ENCODE assay signal across 8 cellular contexts in genomic region chr3:47802734-47803477, GRCh38.
DNase-seq lines count a peak whose midpoint lies in the region; ATAC-seq and TF ChIP-seq lines count a peak whose summit lies in the region.

TSS of gene DHX30 (plus strand) at chr3:47803138. CDS start at chr3:47810684, 7,546 bp downstream.

- CTCF ChIA-PET in AG04449 (lab: Yijun Ruan, JAX) = interaction anchor here (0.6 to 4.4 kb wide), 4 partner anchors 17 to 282 kb away, joined by 3 to 24 read pairs (median 8); no protein-coding TSS in a partner anchor

- no peak for DNase-seq in AG04449 (ENCODE audit: low read depth, low spot score)
- DNase-seq in NCI-H345 (lab: John Stamatoyannopoulos, UW) = peak; percentile 69
- DNase-seq in activated CD4-positive, alpha-beta T cell treated with anti-CD3 and anti-CD28 coated beads for 4 hours = peak; percentile 81 to 83
- peak; percentile 91 for DNase-seq in choroid plexus epithelial cell (ENCODE audit: low read depth)
- peak; percentile 89 for DNase-seq in kidney tubule cell (ENCODE audit: low spot score)
- peak; percentile 53 to 70 for DNase-seq in stimulated activated CD4-positive, alpha-beta T cell treated with anti-CD3 and anti-CD28 coated beads, Interleukin-1b, Interleukin-23, amount 100 ng/mL, for 1 hour (ENCODE audit: low read depth in 2 of 2)

- POLR2A ChIA-PET in AG04449 (lab: Yijun Ruan, JAX) = interaction anchor here (0.7 kb wide), 1 partner anchor 1260 kb away, joined by 3 read pairs; no protein-coding TSS in a partner anchor

- H3K4me3 ChIP-seq in AG04449 (ENCODE audit: low read depth, low read length) (peak within 1 kb of the TSS; percentile 86), choroid plexus epithelial cell (ENCODE audit: low read depth, low read length) (peak within 1 kb of the TSS; percentile 82)

- TF ChIP-seq CTCF in AG04449 (IDR thresholded peaks at IDR 0.05; ENCODE audit: insufficient read depth, low read length, missing control alignments) = no peak
- no peak for TF ChIP-seq CTCF in choroid plexus epithelial cell (conservative IDR thresholded peaks at IDR 0.05; ENCODE audit: low read depth, low read length)

- ATAC-seq in GM18861 (IDR thresholded peaks at IDR 0.05; ENCODE audit: unreplicated experiment) = peak; percentile 78
- peak; percentile 88 for ATAC-seq in HG03066 (IDR thresholded peaks at IDR 0.05; ENCODE audit: low read depth, unreplicated experiment)
